ENCODE assay signal across 1 cellular context in genomic region chr4:16278178-16278577, GRCh38.
TF ChIP-seq lines count a peak whose summit lies in the region.

No MANE protein-coding gene starts in this region.

TF ChIP-seq in endothelial cell of umbilical vein, 7 proteins besides CTCF, POLR2A, EP300 and RAD21 (continued from another document):
- TF ChIP-seq EZH2 (IDR thresholded peaks at IDR 0.05; ENCODE audit: borderline replicate concordance, low read depth, low read length, severe bottlenecking), result no peak
